ENCODE assay signal across 17 cellular contexts in genomic region chr5:69454460-69455249, GRCh38. TPM values are rescaled to one million over a fixed set of nuclear protein-coding genes. Genes with fewer than 3 reads are reported as not detected.
A peak's percentile ranks its signal among the peaks of the same experiment; 100 is the strongest.
DNase-seq lines count a peak whose midpoint lies in the region; TF ChIP-seq lines count a peak whose summit lies in the region.
"Had no signal": no experiment of that assay in that cellular context is flagged by ENCODE, and none has a peak within 500 bp of the region (broad histone marks: within the 10 kb centered on the region; RNA-seq: fewer than 3 reads in every experiment).

No MANE protein-coding gene starts in this region.

- peaks cover 5% of the 10 kb centered on the region for H3K9me3 Mint-ChIP-seq in HFFc6
- H3K9me3 Mint-ChIP-seq: T-helper 2 cell treated with Interferon-gamma antibody and Interleukin-4, amounts not matched to agents 5 μg/mL and 100 μg/mL, for 36 hours had no signal

- DNase-seq in NB4 (ENCODE audit: low read depth) (peak; percentile 39), colonic mucosa (peak; percentile 69), mucosa of gallbladder (ENCODE audit: low spot score) (peak; percentile 17), thyroid gland (peak; percentile 52 to 58), dermis blood vessel endothelial cell (no peak), NAMALWA (ENCODE audit: low spot score) (no peak), HFFc6 (no peak), ecto neural progenitor cell (ENCODE audit: low spot score) (no peak)
- DNase-seq: activated CD8-positive, alpha-beta T cell treated with anti-CD3 and anti-CD28 coated beads, Interleukin-2, amount 10 ng/mL, durations not matched to agents 7 days and 5 days; foreskin melanocyte; NCI-H2029 treated with DMSO at 0.1 percent for 48 hours; NCI-H524; spleen; stimulated activated CD8-positive, alpha-beta memory T cell treated with anti-CD3 and anti-CD28 coated beads, Interleukin-4, amount 100 ng/mL, for 48 hours had no signal

- intact Hi-C loops in colonic mucosa (cut with DNase I): no loop called here
- intact Hi-C loops in thyroid gland (cut with DNase I): no loop called here

- H3K9me3 ChIP-seq in colonic mucosa (no peaks in the 10 kb centered on the region), thyroid gland (no peaks in the 10 kb centered on the region)

- H3K4me1 ChIP-seq in colonic mucosa: no peaks in the 10 kb centered on the region
- H3K4me1 ChIP-seq in thyroid gland: peaks cover 4 to 8% of the 10 kb centered on the region in 2 donors
- H3K4me1 ChIP-seq: spleen had no signal

- no peaks in the 10 kb centered on the region for H3K27me3 ChIP-seq in colonic mucosa
- H3K27me3 ChIP-seq in thyroid gland: no peaks in the 10 kb centered on the region
- H3K27me3 ChIP-seq: spleen had no signal

- H3K9ac ChIP-seq in colonic mucosa (ENCODE audit: low read depth in 2 of 2, low read length in 2 of 2): peak overlapping the region; percentile 60 to 80

- H3K4me3 ChIP-seq in NB4 (ENCODE audit: low read depth, low read length) (no peak overlapping the region), colonic mucosa (no peak overlapping the region), thyroid gland (replicated peaks in 1 of 3) (no peak overlapping the region)
- H3K4me3 ChIP-seq: spleen had no signal

- H3K27me3 Mint-ChIP-seq in HFFc6 (ENCODE audit: insufficient read depth): peaks cover 8% of the 10 kb centered on the region; the same call in 1 of the 2 replicates
- H3K27me3 Mint-ChIP-seq: IgD-negative memory B cell had no signal

- peaks cover 6% of the 10 kb centered on the region for H3K4me1 Mint-ChIP-seq in HFFc6 (ENCODE audit: low read depth)

- WGBS in thyroid gland, 2 donors: 49 to 53% methylated on average over 8 of the region's 8 CpGs

- TF ChIP-seq POLR2A in NB4 (IDR thresholded peaks at IDR 0.05; ENCODE audit: extremely low read depth, insufficient read length) (no peak), thyroid gland (IDR thresholded peaks at IDR 0.05) (no peak)

- TF ChIP-seq CTCF in NB4 (IDR thresholded peaks at IDR 0.05; ENCODE audit: low read depth, low read length): no peak
- TF ChIP-seq CTCF in colonic mucosa (IDR thresholded peaks at IDR 0.05): no peak
- TF ChIP-seq CTCF in thyroid gland (IDR thresholded peaks at IDR 0.05): no peak
- TF ChIP-seq CTCF in HFFc6 (IDR thresholded peaks at IDR 0.05): no peak

- H3K36me3 ChIP-seq in colonic mucosa (no peaks in the 10 kb centered on the region), thyroid gland (no peaks in the 10 kb centered on the region)
- H3K36me3 ChIP-seq: spleen had no signal

- H3K36me3 Mint-ChIP-seq in HFFc6 (ENCODE audit: low read depth): no peaks in the 10 kb centered on the region

- no peak overlapping the region for H3K4me3 Mint-ChIP-seq in HFFc6
- H3K4me3 Mint-ChIP-seq: activated CD8-positive, alpha-beta T cell treated with anti-CD3 and anti-CD28 coated beads, Interleukin-2, amount 10 ng/mL, durations not matched to agents 7 days and 5 days; activated naive CD8-positive, alpha-beta T cell; IgD-negative memory B cell; T-helper 2 cell treated with Interferon-gamma antibody and Interleukin-4, amounts not matched to agents 5 μg/mL and 100 μg/mL, for 36 hours had no signal

- H3K27ac ChIP-seq in colonic mucosa (peak overlapping the region; percentile 94), thyroid gland (peak overlapping the region in 2 of 3 donors; percentile 26 to 63)
- H3K27ac ChIP-seq: spleen had no signal

- H3K27ac Mint-ChIP-seq in HFFc6: no peak overlapping the region
- H3K27ac Mint-ChIP-seq: activated CD8-positive, alpha-beta T cell treated with anti-CD3 and anti-CD28 coated beads, Interleukin-2, amount 10 ng/mL, durations not matched to agents 7 days and 5 days; activated naive CD8-positive, alpha-beta T cell; IgD-negative memory B cell; T-helper 2 cell treated with Interferon-gamma antibody and Interleukin-4, amounts not matched to agents 5 μg/mL and 100 μg/mL, for 36 hours had no signal

RNA-seq across cellular contexts. Expression of gene OCLN, which starts 37.9 kb away (rescaled TPM):
- total RNA-seq in colonic mucosa (100 to 1,000 TPM; 115 to 176 TPM), mucosa of gallbladder (152 TPM), thyroid gland (100 to 1,000 TPM; 148 to 248 (median 197) TPM), dermis blood vessel endothelial cell (4.4 and 5.7 TPM in 2 replicates)
- 1 to 10 TPM in 1 of 6 experiments, under 1 TPM in 5; 0.38 to 1.3 (median 0.66) TPM for total RNA-seq in HFFc6 (2021; fragmentation: NEBNext Ultra II Directional; extraction: Animal tissue kit (Norgen Biotek cat#: 25700))

RNA-seq across cellular contexts. Expression of gene MARVELD2, which starts 39.7 kb away (rescaled TPM):
- total RNA-seq in colonic mucosa: 10 to 100 TPM; 51.0 to 51.2 TPM
- 47.1 TPM for total RNA-seq in mucosa of gallbladder
- 100 to 1,000 TPM in 1 of 4 donors, 10 to 100 TPM in 3; 61.8 to 100 (median 81.9) TPM for total RNA-seq in thyroid gland
- 2.0 and 3.1 TPM in 2 replicates for total RNA-seq in dermis blood vessel endothelial cell
- total RNA-seq in HFFc6 (2021; fragmentation: NEBNext Ultra II Directional; extraction: Animal tissue kit (Norgen Biotek cat#: 25700)): under 1 TPM in 1 of 6 experiments, not detected in 5; 0.16 TPM

Comparison
In these comparisons a context has a peak if more than half of its experiments do, and no peak if none do; other contexts are left out.
1. DNase-seq: peak in NB4 (single experiment), colonic mucosa (single experiment), mucosa of gallbladder (single experiment) and thyroid gland (2 of 2); none in dermis blood vessel endothelial cell (single experiment), NAMALWA (single experiment), HFFc6 (single experiment) and ecto neural progenitor cell (single experiment).
2. RNA of gene OCLN, which starts 37.9 kb away (total RNA-seq): 148 to 248 TPM in thyroid gland, 115 to 176 TPM in colonic mucosa and 152 TPM in mucosa of gallbladder (single experiment); 4.4 to 5.7 TPM in dermis blood vessel endothelial cell and 0.38 to 1.3 TPM in HFFc6; every median in the first group is over 10 times any median in the second.
3. RNA of gene MARVELD2, which starts 39.7 kb away (total RNA-seq): 61.8 to 100 TPM in thyroid gland, 51.0 to 51.2 TPM in colonic mucosa and 47.1 TPM in mucosa of gallbladder (single experiment); 2.0 to 3.1 TPM in dermis blood vessel endothelial cell and 0.16 TPM in HFFc6; every median in the first group is over 10 times any median in the second.